Comparison of ENCODE assay signal across 8 cellular contexts in the genomic region with DNA sequence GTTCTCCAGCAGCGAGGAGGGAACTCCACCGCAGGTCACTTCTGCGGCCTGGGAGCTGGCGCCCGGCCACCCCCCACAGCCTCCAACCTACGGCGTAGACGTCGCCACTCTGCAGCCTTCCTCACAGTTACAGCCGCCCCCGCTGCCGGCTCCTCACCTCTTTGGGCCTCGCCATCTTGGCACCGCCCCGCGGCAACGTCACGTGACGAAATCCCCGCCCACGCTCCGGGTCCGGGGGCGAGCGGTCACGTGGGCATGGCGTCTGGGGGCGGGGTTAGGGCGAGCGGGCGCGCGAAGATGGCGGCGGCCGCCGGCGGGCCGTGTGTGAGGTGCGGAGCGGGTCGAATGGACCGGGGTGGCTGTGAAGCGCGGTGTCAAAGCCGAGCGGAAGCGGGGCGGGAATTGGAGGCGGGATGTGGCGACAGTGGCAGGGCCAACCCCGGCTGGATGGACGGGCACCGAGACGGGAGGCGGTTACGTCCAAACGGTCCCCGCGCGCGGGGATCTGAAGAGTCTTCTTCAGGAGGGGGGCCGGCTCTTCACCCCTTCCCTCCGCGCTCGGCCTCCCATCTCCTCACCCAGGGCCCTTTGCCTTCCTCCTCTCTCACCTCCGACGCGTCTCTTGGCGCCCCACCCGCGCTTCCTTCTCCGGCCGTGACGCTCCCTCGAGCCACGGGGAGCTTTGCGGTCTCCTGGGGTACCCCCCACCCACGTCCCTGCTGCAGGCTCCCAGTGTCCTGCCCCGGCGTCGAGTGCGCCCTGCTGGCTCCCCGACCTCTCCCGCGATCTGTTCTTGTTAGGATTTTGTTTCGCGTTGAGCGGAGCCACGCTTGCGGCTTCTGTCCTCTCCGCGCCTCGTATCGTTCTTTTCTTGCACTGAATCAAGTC. TPM values are rescaled to one million over a fixed set of nuclear protein-coding genes. Genes with fewer than 3 reads are reported as not detected.
A peak's percentile ranks its signal among the peaks of the same experiment; 100 is the strongest.
DNase-seq lines count a peak whose midpoint lies in the region; ATAC-seq and TF ChIP-seq lines count a peak whose summit lies in the region.

A gene (minus strand): TSS at position 181 of the 888 bp plus-strand sequence. CDS start 300 bp downstream, outside the sequence.
A gene with protein sequence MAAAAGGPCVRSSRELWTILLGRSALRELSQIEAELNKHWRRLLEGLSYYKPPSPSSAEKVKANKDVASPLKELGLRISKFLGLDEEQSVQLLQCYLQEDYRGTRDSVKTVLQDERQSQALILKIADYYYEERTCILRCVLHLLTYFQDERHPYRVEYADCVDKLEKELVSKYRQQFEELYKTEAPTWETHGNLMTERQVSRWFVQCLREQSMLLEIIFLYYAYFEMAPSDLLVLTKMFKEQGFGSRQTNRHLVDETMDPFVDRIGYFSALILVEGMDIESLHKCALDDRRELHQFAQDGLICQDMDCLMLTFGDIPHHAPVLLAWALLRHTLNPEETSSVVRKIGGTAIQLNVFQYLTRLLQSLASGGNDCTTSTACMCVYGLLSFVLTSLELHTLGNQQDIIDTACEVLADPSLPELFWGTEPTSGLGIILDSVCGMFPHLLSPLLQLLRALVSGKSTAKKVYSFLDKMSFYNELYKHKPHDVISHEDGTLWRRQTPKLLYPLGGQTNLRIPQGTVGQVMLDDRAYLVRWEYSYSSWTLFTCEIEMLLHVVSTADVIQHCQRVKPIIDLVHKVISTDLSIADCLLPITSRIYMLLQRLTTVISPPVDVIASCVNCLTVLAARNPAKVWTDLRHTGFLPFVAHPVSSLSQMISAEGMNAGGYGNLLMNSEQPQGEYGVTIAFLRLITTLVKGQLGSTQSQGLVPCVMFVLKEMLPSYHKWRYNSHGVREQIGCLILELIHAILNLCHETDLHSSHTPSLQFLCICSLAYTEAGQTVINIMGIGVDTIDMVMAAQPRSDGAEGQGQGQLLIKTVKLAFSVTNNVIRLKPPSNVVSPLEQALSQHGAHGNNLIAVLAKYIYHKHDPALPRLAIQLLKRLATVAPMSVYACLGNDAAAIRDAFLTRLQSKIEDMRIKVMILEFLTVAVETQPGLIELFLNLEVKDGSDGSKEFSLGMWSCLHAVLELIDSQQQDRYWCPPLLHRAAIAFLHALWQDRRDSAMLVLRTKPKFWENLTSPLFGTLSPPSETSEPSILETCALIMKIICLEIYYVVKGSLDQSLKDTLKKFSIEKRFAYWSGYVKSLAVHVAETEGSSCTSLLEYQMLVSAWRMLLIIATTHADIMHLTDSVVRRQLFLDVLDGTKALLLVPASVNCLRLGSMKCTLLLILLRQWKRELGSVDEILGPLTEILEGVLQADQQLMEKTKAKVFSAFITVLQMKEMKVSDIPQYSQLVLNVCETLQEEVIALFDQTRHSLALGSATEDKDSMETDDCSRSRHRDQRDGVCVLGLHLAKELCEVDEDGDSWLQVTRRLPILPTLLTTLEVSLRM (N-terminal part only) (plus strand): TSS at position 277 of the 888 bp plus-strand sequence. CDS start 21 bp downstream, at position 298.

- peak within 1 kb of the TSS; percentile 63 to 100 (median 92) for H3K4me3 ChIP-seq in dorsolateral prefrontal cortex
- H3K4me3 ChIP-seq in lower leg skin (ENCODE audit: low read depth, poor library complexity, severe bottlenecking): peak within 1 kb of the TSS; percentile 87

- peak in 1 of 2 donors; percentile 29 for TF ChIP-seq POLR2A in lower leg skin (IDR thresholded peaks at IDR 0.05)

- H3K27me3 Mint-ChIP-seq in activated CD4-positive, alpha-beta memory T cell treated with anti-CD3 and anti-CD28 coated beads for 36 hours: no peaks in the 10 kb centered on the region

- peak within 1 kb of the TSS; percentile 98 for H3K4me3 Mint-ChIP-seq in activated CD4-positive, alpha-beta memory T cell treated with anti-CD3 and anti-CD28 coated beads for 36 hours

- peak; percentile 100 for DNase-seq in CD1c-positive myeloid dendritic cell (ENCODE audit: extremely low spot score)
- peak; percentile 93 for DNase-seq in NCI-H82 (lab: John Stamatoyannopoulos, UW)
- peak; percentile 98 for DNase-seq in activated CD4-positive, alpha-beta memory T cell treated with anti-CD3 and anti-CD28 coated beads for 36 hours
- DNase-seq in dorsolateral prefrontal cortex: peak; percentile 91 to 99 (median 96)
- peak; percentile 94 to 100 for DNase-seq in lower leg skin (ENCODE audit: low spot score in 2 of 2)
- DNase-seq in stimulated activated CD4-positive, alpha-beta T cell treated with anti-CD3 and anti-CD28 coated beads, Interleukin-4, amount 100 ng/mL, for 4 hours: peak; percentile 97 to 100

- H3K27ac ChIP-seq in dorsolateral prefrontal cortex: peak within 1 kb of the TSS; percentile 52 to 97 (median 92)

- H3K36me3 Mint-ChIP-seq in activated CD4-positive, alpha-beta memory T cell treated with anti-CD3 and anti-CD28 coated beads for 36 hours: peaks cover 23% of the 10 kb centered on the region

- H3K27me3 ChIP-seq in dorsolateral prefrontal cortex: no peaks in the 10 kb centered on the region

- WGBS in lower leg skin, 2 donors: 0% methylated on average over 84 to 90 of the region's 95 CpGs

- H3K9me3 Mint-ChIP-seq in activated CD4-positive, alpha-beta memory T cell treated with anti-CD3 and anti-CD28 coated beads for 36 hours: no peaks in the 10 kb centered on the region

- POLR2A ChIA-PET in activated CD4-positive, alpha-beta memory T cell treated with anti-CD3 and anti-CD28 coated beads for 36 hours (lab: Charles Lee): interaction anchor here (0.7 to 1.4 kb wide), 7 partner anchors 46 to 223 kb away, joined by 3 to 6 read pairs (median 3); a partner anchor contains a TSS

- peak within 1 kb of the TSS; percentile 98 for H3K27ac Mint-ChIP-seq in activated CD4-positive, alpha-beta memory T cell treated with anti-CD3 and anti-CD28 coated beads for 36 hours

- CTCF ChIA-PET in activated CD4-positive, alpha-beta memory T cell treated with anti-CD3 and anti-CD28 coated beads for 36 hours (lab: Charles Lee): interaction anchor here (1.1 to 1.2 kb wide), 2 partner anchors 130 to 223 kb away, joined by 3 read pairs; a partner anchor contains a TSS

- H3K4me1 Mint-ChIP-seq in activated CD4-positive, alpha-beta memory T cell treated with anti-CD3 and anti-CD28 coated beads for 36 hours (ENCODE audit: low read depth): peaks cover 27% of the 10 kb centered on the region

- TF ChIP-seq CTCF in dorsolateral prefrontal cortex (IDR thresholded peaks at IDR 0.05 in 54 of 56, conservative IDR thresholded peaks at IDR 0.05 in 2 of 56; ENCODE audit: low read depth in 1 of 56, partially characterized antibody in 56 of 56) (peak in 14 of 56 donors; percentile 11 to 54 (median 25)), lower leg skin (IDR thresholded peaks at IDR 0.05) (no peak)

- peak; percentile 67 for ATAC-seq in GM19395 (IDR thresholded peaks at IDR 0.05; ENCODE audit: unreplicated experiment)
- ATAC-seq in HG03558 (IDR thresholded peaks at IDR 0.05; ENCODE audit: extremely low read depth, unreplicated experiment): peak; percentile 58

- intact Hi-C loops in activated CD4-positive, alpha-beta memory T cell treated with anti-CD3 and anti-CD28 coated beads for 36 hours (cut with micrococcal nuclease): loop anchor here (1.0 to 5.0 kb wide), 6 partner anchors 66 to 397 kb away; a partner anchor contains a TSS
- intact Hi-C loops in dorsolateral prefrontal cortex (cut with DNase I) (loop anchor here (5.0 kb wide), 3 partner anchors 65 to 135 kb away; a partner anchor contains a TSS), lower leg skin (cut with DNase I; ENCODE audit: low total_unique reads) (no loop called here)

RNA-seq across cellular contexts. Expression of the first gene that starts in this region (rescaled TPM):
- total RNA-seq in activated CD4-positive, alpha-beta memory T cell treated with anti-CD3 and anti-CD28 coated beads for 36 hours: 1 to 10 TPM; 5.7 to 6.7 TPM
- total RNA-seq in dorsolateral prefrontal cortex (10 to 100 TPM in 23 of 120 experiments, 1 to 10 TPM in 97; 3.6 to 13.2 (median 8.4) TPM), lower leg skin (10 to 100 TPM in 3 of 4 donors, 1 to 10 TPM in 1; 9.8 to 16.4 (median 11.9) TPM)

RNA-seq across cellular contexts. Expression of the second gene that starts in this region (rescaled TPM):
- 100 to 1,000 TPM; 121 to 124 TPM for total RNA-seq in activated CD4-positive, alpha-beta memory T cell treated with anti-CD3 and anti-CD28 coated beads for 36 hours
- total RNA-seq in dorsolateral prefrontal cortex: 10 to 100 TPM; 23.7 to 70.4 (median 41.1) TPM
- total RNA-seq in lower leg skin: 10 to 100 TPM; 32.8 to 44.3 (median 36.1) TPM

Comparison
In these comparisons a context has a peak if more than half of its experiments do, and no peak if none do; other contexts are left out.
1. Peak in every context shown above with its lines: DNase-seq, ATAC-seq, H3K4me3 ChIP-seq and H3K27ac ChIP-seq.